1 cellular context compared by ENCODE assay signal in genomic region chr16:31141489-31142108, GRCh38.
TF ChIP-seq lines count a peak whose summit lies in the region.

No MANE protein-coding gene starts in this region.

TF ChIP-seq in IMR-90, 13 proteins besides CTCF, POLR2A, EP300 and RAD21 (continued from another document):
- TF ChIP-seq, protein P1, sequence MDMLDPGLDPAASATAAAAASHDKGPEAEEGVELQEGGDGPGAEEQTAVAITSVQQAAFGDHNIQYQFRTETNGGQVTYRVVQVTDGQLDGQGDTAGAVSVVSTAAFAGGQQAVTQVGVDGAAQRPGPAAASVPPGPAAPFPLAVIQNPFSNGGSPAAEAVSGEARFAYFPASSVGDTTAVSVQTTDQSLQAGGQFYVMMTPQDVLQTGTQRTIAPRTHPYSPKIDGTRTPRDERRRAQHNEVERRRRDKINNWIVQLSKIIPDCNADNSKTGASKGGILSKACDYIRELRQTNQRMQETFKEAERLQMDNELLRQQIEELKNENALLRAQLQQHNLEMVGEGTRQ (IDR thresholded peaks at IDR 0.05; ENCODE audit: low read depth, low read length) = peak; percentile 7; the same call in 1 of the 2 replicates
